ENCODE assay signal across 15 cellular contexts in the genomic region with DNA sequence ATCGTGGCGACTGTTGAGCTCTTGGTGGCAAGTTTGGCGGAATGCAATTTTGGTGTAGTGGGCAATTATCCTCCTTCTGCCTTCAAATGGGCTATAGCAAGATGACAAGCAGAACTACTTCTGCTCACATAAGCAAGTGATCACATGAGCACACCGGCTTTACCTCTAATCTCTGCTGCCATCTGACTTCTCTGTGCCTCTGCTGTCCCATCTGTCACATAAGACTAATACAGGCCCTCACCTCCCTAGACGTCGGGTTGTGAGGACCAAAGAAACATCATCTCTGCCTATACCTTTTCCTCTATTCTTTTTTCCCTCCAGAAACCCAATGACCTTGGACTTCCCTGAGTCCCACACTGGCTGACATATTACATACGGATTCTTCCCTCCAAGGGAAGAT. TPM values are rescaled to one million over a fixed set of nuclear protein-coding genes. Genes with fewer than 3 reads are reported as not detected.
DNase-seq lines count a peak whose midpoint lies in the region; ATAC-seq and TF ChIP-seq lines count a peak whose summit lies in the region.
"Had no signal": no experiment of that assay in that cellular context is flagged by ENCODE, and none has a peak within 500 bp of the region (broad histone marks: within the 10 kb centered on the region; RNA-seq: fewer than 3 reads in every experiment).

No MANE protein-coding gene starts in this region.

- peaks cover 20 to 40% (median 35%) of the 10 kb centered on the region in 4 donors for H3K4me1 ChIP-seq in esophagus muscularis mucosa
- peaks cover 31% of the 10 kb centered on the region for H3K4me1 ChIP-seq in vagina
- peaks cover 14% of the 10 kb centered on the region for H3K4me1 ChIP-seq in right cardiac atrium (ENCODE audit: control insufficient read depth, insufficient read depth, low read length)

- TF ChIP-seq CTCF in esophagus muscularis mucosa (IDR thresholded peaks at IDR 0.05) = no peak
- no peak for TF ChIP-seq CTCF in vagina (IDR thresholded peaks at IDR 0.05)

- H3K9me3 ChIP-seq in esophagus muscularis mucosa (no peaks in the 10 kb centered on the region), vagina (no peaks in the 10 kb centered on the region), right cardiac atrium (ENCODE audit: control insufficient read depth, low read length) (no peaks in the 10 kb centered on the region)

- DNase-seq in NCI-H2171 treated with DMSO at 0.1 percent for 48 hours (lab: John Stamatoyannopoulos, UW) (peak; percentile 30), NCI-H2171 (lab: John Stamatoyannopoulos, UW) (no peak), NCI-H524 treated with DMSO at 0.1 percent for 48 hours (lab: John Stamatoyannopoulos, UW) (peak; percentile 92), esophagus muscularis mucosa (ENCODE audit: extremely low spot score) (peak; percentile 47), vagina (ENCODE audit: extremely low spot score in 2 of 2) (no peak), foreskin melanocyte (no peak), right cardiac atrium (no peak), NCI-H187 treated with DMSO at 0.1 percent for 48 hours (lab: John Stamatoyannopoulos, UW) (no peak)
- DNase-seq: 8988T; AML-193; Calu3; CD4-positive, alpha-beta T cell; DMS53; HCEC 1CT had no signal

- TF ChIP-seq EP300 in esophagus muscularis mucosa (IDR thresholded peaks at IDR 0.05) = no peak

- TF ChIP-seq POLR2A in esophagus muscularis mucosa (IDR thresholded peaks at IDR 0.05; ENCODE audit: low read depth) = no peak
- no peak for TF ChIP-seq POLR2A in vagina (IDR thresholded peaks at IDR 0.05)

- ATAC-seq in right cardiac atrium = no peak

- H3K27ac ChIP-seq in esophagus muscularis mucosa (replicated peaks in 1 of 4) = no peak overlapping the region
- peak overlapping the region; percentile 87 for H3K27ac ChIP-seq in vagina
- no peak overlapping the region for H3K27ac ChIP-seq in right cardiac atrium (ENCODE audit: low read length)
- H3K27ac ChIP-seq: BLaER1 had no signal

- 94% methylated on average over 7 of the region's 7 CpGs for WGBS in esophagus muscularis mucosa
- 89% methylated on average over 7 of the region's 7 CpGs for WGBS in right cardiac atrium

- no peaks in the 10 kb centered on the region for H3K27me3 ChIP-seq in esophagus muscularis mucosa
- no peaks in the 10 kb centered on the region for H3K27me3 ChIP-seq in vagina
- H3K27me3 ChIP-seq in right cardiac atrium (ENCODE audit: control insufficient read depth, insufficient read depth) = no peaks in the 10 kb centered on the region
- H3K27me3 ChIP-seq: BLaER1 had no signal

- no peak overlapping the region for H3K4me3 ChIP-seq in esophagus muscularis mucosa
- H3K4me3 ChIP-seq in vagina = no peak overlapping the region
- no peak overlapping the region for H3K4me3 ChIP-seq in right cardiac atrium (ENCODE audit: low read length)
- H3K4me3 ChIP-seq: BLaER1 had no signal

- intact Hi-C loops in esophagus muscularis mucosa (cut with DNase I) = no loop called here
- intact Hi-C loops in vagina (cut with DNase I) = no loop called here
- intact Hi-C loops in right cardiac atrium (cut with DNase I) = no loop called here

- H3K36me3 ChIP-seq in esophagus muscularis mucosa = no peaks in the 10 kb centered on the region
- no peaks in the 10 kb centered on the region for H3K36me3 ChIP-seq in vagina

RNA-seq across cellular contexts. Expression of a gene that starts 13.3 kb away (rescaled TPM):
- total RNA-seq in esophagus muscularis mucosa (10 to 100 TPM; 62.7 to 96.9 (median 75.3) TPM), vagina (85.0 TPM), right cardiac atrium (10 to 100 TPM; 52.0 to 61.0 (median 56.5) TPM)
- polyA plus RNA-seq in right cardiac atrium = 46.1 TPM

RNA-seq across cellular contexts. Expression of a gene that starts 20.9 kb away (rescaled TPM):
- 100 to 1,000 TPM; 147 to 927 (median 395) TPM for total RNA-seq in esophagus muscularis mucosa
- total RNA-seq in vagina = 597 TPM
- total RNA-seq in right cardiac atrium = 100 to 1,000 TPM; 542 to 606 (median 589) TPM
- 341 TPM for polyA plus RNA-seq in right cardiac atrium

RNA-seq across cellular contexts. Expression of a gene that starts 47.9 kb away (rescaled TPM):
- total RNA-seq in esophagus muscularis mucosa (1 to 10 TPM; 4.7 to 9.1 (median 6.9) TPM), vagina (11.3 TPM), right cardiac atrium (1 to 10 TPM; 4.7 to 7.9 (median 5.1) TPM)
- polyA plus RNA-seq in right cardiac atrium = 6.0 TPM

Comparison
In these comparisons a context has a peak if more than half of its experiments do, and no peak if none do; other contexts are left out.
1. DNase-seq: peak in NCI-H2171 treated with DMSO at 0.1 percent for 48 hours (single experiment), NCI-H524 treated with DMSO at 0.1 percent for 48 hours (single experiment) and esophagus muscularis mucosa (single experiment); none in NCI-H2171 (single experiment), vagina (0 of 2), foreskin melanocyte (single experiment), right cardiac atrium (0 of 3) and NCI-H187 treated with DMSO at 0.1 percent for 48 hours (single experiment).